ENCODE assay signal across 25 cellular contexts in genomic region chr4:182267048-182267447, GRCh38.
"Had no signal": no experiment of that assay in that cellular context is flagged by ENCODE, and none has a peak within 500 bp of the region (broad histone marks: within the 10 kb centered on the region; RNA-seq: fewer than 3 reads in every experiment).

No MANE protein-coding gene starts in this region.

- H3K9me3 ChIP-seq: colonic mucosa, esophagus muscularis mucosa, esophagus squamous epithelium, gastrocnemius medialis, gastroesophageal sphincter, heart left ventricle had no signal

- H3K4me1 ChIP-seq: colonic mucosa, esophagus squamous epithelium, gastrocnemius medialis, heart left ventricle, heart right ventricle had no signal

- DNase-seq: colonic mucosa; cortex of kidney; dermis blood vessel endothelial cell; dorsolateral prefrontal cortex; effector CD4-positive, alpha-beta T cell; effector CD8-positive, alpha-beta T cell; effector memory CD4-positive, alpha-beta T cell; effector memory CD8-positive, alpha-beta T cell; endodermal cell; erythroblast; esophagus squamous epithelium; foreskin fibroblast; foreskin keratinocyte; foreskin melanocyte; gastrocnemius medialis; glutamatergic neuron; head of caudate nucleus; heart left ventricle; heart right ventricle had no signal

- ATAC-seq: effector memory CD8-positive, alpha-beta T cell; esophagus mucosa; foreskin keratinocyte; gastrocnemius medialis; gastroesophageal sphincter; heart left ventricle; heart right ventricle had no signal

- H3K36me3 ChIP-seq: colonic mucosa, esophagus muscularis mucosa, esophagus squamous epithelium, gastrocnemius medialis, gastroesophageal sphincter, heart left ventricle, heart right ventricle had no signal

- H3K4me3 ChIP-seq: colonic mucosa, coronary artery, dorsolateral prefrontal cortex, esophagus muscularis mucosa, esophagus squamous epithelium, gastrocnemius medialis, gastroesophageal sphincter, heart left ventricle, heart right ventricle, hepatocyte had no signal

- H3K27me3 ChIP-seq: colonic mucosa, dorsolateral prefrontal cortex, esophagus muscularis mucosa, esophagus squamous epithelium, foreskin keratinocyte, gastrocnemius medialis, gastroesophageal sphincter, heart left ventricle, hepatocyte had no signal

- H3K79me2 ChIP-seq: hepatocyte had no signal

- H3K4me2 ChIP-seq: hepatocyte had no signal

- H3K27ac ChIP-seq: colonic mucosa, coronary artery, dorsolateral prefrontal cortex, epithelial cell of prostate, esophagus muscularis mucosa, esophagus squamous epithelium, foreskin keratinocyte, gastrocnemius medialis, gastroesophageal sphincter, heart left ventricle, heart right ventricle, hepatocyte had no signal

- H2AFZ ChIP-seq: hepatocyte had no signal
